ENCODE assay signal across 8 cellular contexts in the genomic region with DNA sequence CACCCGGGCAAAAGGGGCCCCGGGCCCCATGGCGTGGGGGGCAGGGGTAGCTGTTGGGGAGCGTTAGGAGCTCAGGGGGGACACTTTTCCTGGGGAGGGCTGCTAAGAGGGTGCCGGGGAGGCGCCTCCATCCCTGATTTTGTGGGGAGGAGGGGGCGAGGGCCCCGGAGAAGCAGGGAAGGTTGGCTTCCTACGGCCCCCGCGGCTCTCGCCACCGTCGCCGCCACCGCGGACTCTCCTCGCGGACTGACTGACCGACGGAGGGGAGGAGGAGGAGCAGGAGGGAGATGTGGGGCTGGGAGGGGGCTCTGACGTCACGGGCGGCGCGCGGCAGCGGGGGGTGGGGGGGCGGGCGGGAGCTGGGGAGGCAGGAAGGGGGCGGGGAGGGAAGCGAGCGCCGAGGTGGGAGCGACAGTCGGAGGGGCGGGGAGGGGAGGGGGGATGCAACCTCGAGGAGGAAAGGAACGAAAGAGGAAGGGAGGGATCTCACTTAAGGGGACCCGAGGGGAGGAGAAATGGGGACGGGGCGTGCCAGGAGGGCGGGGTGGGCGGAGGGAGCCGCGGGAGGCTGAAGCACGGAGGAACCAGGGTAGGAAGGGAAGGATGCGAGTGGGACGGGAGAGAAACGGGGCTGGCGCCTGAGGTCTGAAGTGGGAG. TPM values are rescaled to one million over a fixed set of nuclear protein-coding genes. Genes with fewer than 3 reads are reported as not detected.
DNase-seq lines count a peak whose midpoint lies in the region; ATAC-seq, FAIRE-seq and TF ChIP-seq lines count a peak whose summit lies in the region.

No MANE protein-coding gene starts in this region.

- DNase-seq in DMS53 treated with DMSO at 0.1 percent for 48 hours (lab: John Stamatoyannopoulos, UW; ENCODE audit: unreplicated experiment) (peak; percentile 35), NCI-H146 (lab: John Stamatoyannopoulos, UW) (peak; percentile 88), chondrocyte (ENCODE audit: low spot score) (no peak), keratinocyte (ENCODE audit: low read depth, low spot score) (no peak), spleen (peak; percentile 90)
- peak; percentile 30 for DNase-seq in activated CD4-positive, alpha-beta T cell treated with anti-CD3 and anti-CD28 coated beads for 1 hour

- H4K20me1 ChIP-seq in keratinocyte (ENCODE audit: control insufficient read depth, extremely low read depth, insufficient read depth, low read length), result no peaks in the 10 kb centered on the region

- peaks cover 9% of the 10 kb centered on the region in 2 experiments for H3K36me3 ChIP-seq in keratinocyte (ENCODE audit: control insufficient read depth in 2 of 2, extremely low read depth in 1 of 2, insufficient read depth in 2 of 2, low read length in 2 of 2)
- peaks cover 0 to 12% (median 0%) of the 10 kb centered on the region in 6 donors for H3K36me3 ChIP-seq in spleen

- H3K27me3 ChIP-seq in keratinocyte (ENCODE audit: control insufficient read depth, extremely low read depth, insufficient read depth, low read length), result no peaks in the 10 kb centered on the region
- peaks cover 0 to 43% (median 0%) of the 10 kb centered on the region in 7 donors for H3K27me3 ChIP-seq in spleen (replicated peaks in 1 of 7)

- H3K9me3 Mint-ChIP-seq in chondrocyte (ENCODE audit: low read depth), result no peaks in the 10 kb centered on the region

- FAIRE-seq in keratinocyte (lab: Jason Lieb, UNC), result no peak

- H3K4me1 ChIP-seq in keratinocyte (ENCODE audit: control insufficient read depth, extremely low read depth, insufficient read depth, low read length), result peaks cover 15% of the 10 kb centered on the region
- peaks cover 15 to 80% (median 60%) of the 10 kb centered on the region in 6 donors for H3K4me1 ChIP-seq in spleen

- peaks cover 4% of the 10 kb centered on the region for H3K79me2 ChIP-seq in keratinocyte (ENCODE audit: control insufficient read depth, insufficient read depth, low read length)

- H3K9me1 ChIP-seq in keratinocyte (ENCODE audit: control insufficient read depth, extremely low read depth, insufficient read depth, low read length), result no peaks in the 10 kb centered on the region

- no peak for TF ChIP-seq CTCF in chondrocyte (IDR thresholded peaks at IDR 0.05)
- no peak for TF ChIP-seq CTCF in keratinocyte (optimal IDR thresholded peaks at IDR 0.05 in 1 of 3, IDR thresholded peaks at IDR 0.05 in 1 of 3, conservative IDR thresholded peaks at IDR 0.05 in 1 of 3; ENCODE audit: extremely low read depth in 1 of 3, insufficient read depth in 2 of 3, low read length in 3 of 3)
- TF ChIP-seq CTCF in spleen (IDR thresholded peaks at IDR 0.05 in 8 of 11, conservative IDR thresholded peaks at IDR 0.05 in 3 of 11), result no peak

- peak in 1 of 3 donors; percentile 57 for TF ChIP-seq POLR2A in spleen (IDR thresholded peaks at IDR 0.05)

- H3K9me3 ChIP-seq in keratinocyte (ENCODE audit: control insufficient read depth, low read depth, low read length), result no peaks in the 10 kb centered on the region
- H3K9me3 ChIP-seq in spleen, result no peaks in the 10 kb centered on the region

- peak overlapping the region; percentile 75 for H2AFZ ChIP-seq in keratinocyte (ENCODE audit: control insufficient read depth, low read length)

- peaks cover 8% of the 10 kb centered on the region for H3K36me3 Mint-ChIP-seq in chondrocyte (ENCODE audit: low read depth)

- H3K9ac ChIP-seq in keratinocyte (ENCODE audit: control insufficient read depth, extremely low read depth, insufficient read depth, low read length), result peak overlapping the region; percentile 52

- dilution Hi-C loops in keratinocyte (cut with MboI; ENCODE audit: extremely low pct_ligation_motif_present, low sequenced_read_pairs), result no loop called here

- intact Hi-C loops in spleen (cut with DNase I; ENCODE audit: low total_unique reads), result no loop called here

- peaks cover 65% of the 10 kb centered on the region for H3K4me1 Mint-ChIP-seq in chondrocyte (ENCODE audit: low read depth)

- H3K27ac Mint-ChIP-seq in chondrocyte (ENCODE audit: unreplicated experiment), result peak overlapping the region; percentile 94

- H3K27ac ChIP-seq in keratinocyte (ENCODE audit: control insufficient read depth, insufficient read depth, low read length) (no peak overlapping the region), spleen (peak overlapping the region; percentile 57 to 84 (median 80))

- H3K4me3 ChIP-seq in keratinocyte (ENCODE audit: control insufficient read depth in 2 of 3, extremely low read depth in 1 of 3, insufficient read depth in 2 of 3, low read depth in 1 of 3, low read length in 3 of 3) (peak overlapping the region; percentile 32 to 73 (median 51)), spleen (peak overlapping the region; percentile 44 to 84 (median 60))

- ATAC-seq in GM19467 (IDR thresholded peaks at IDR 0.05; ENCODE audit: unreplicated experiment) (no peak), GM21786 (IDR thresholded peaks at IDR 0.05; ENCODE audit: unreplicated experiment) (no peak)

- 1 to 4% (median 1%) methylated on average over 39 to 50 of the region's 51 CpGs for WGBS in spleen, 5 donors

- H3K4me3 Mint-ChIP-seq in chondrocyte (ENCODE audit: unreplicated experiment), result peak overlapping the region; percentile 96

- no peaks in the 10 kb centered on the region for H3K27me3 Mint-ChIP-seq in chondrocyte (ENCODE audit: low read depth)

- peak overlapping the region; percentile 84 for H3K4me2 ChIP-seq in keratinocyte (ENCODE audit: control insufficient read depth, extremely low read depth, insufficient read depth, low read depth, low read length)

RNA-seq across cellular contexts. Expression of a gene that starts 5.1 kb away (rescaled TPM):
- total RNA-seq in chondrocyte (46.6 to 62.4 TPM (median 50.7 TPM) in 3 replicates), spleen (100 to 1,000 TPM in 1 of 7 donors, 10 to 100 TPM in 6; 52.8 to 122 (median 70.4) TPM)
- polyA plus RNA-seq in keratinocyte (10.4 to 18.9 TPM (median 18.9 TPM) in 3 replicates), spleen (10 to 100 TPM; 13.8 to 45.4 (median 39.1) TPM)
- polyA plus RNA-seq in keratinocyte (2011; ENCODE audit: low read depth), result 4.6 TPM
- polyA plus RNA-seq in keratinocyte (2011; cell fraction: cytosol; rRNA removed), result 4.7 and 5.5 TPM in 2 replicates
- 139 and 170 TPM in 2 replicates for polyA plus RNA-seq in keratinocyte (2011; cell fraction: nucleus; rRNA removed)
- 11.4 and 12.9 TPM in 2 replicates for polyA plus RNA-seq in keratinocyte (2012; ENCODE audit: low replicate concordance)
- polyA minus RNA-seq in keratinocyte, result 13.0 to 36.7 TPM (median 16.0 TPM) in 3 replicates
- 2.7 TPM for polyA minus RNA-seq in keratinocyte (2011; cell fraction: cytosol; rRNA and poly(A)+ RNA removed)
- 24.5 and 31.4 TPM in 2 replicates for polyA minus RNA-seq in keratinocyte (2011; cell fraction: nucleus; rRNA and poly(A)+ RNA removed)

RNA-seq across cellular contexts. Expression of a gene that starts 29.0 kb away (rescaled TPM):
- total RNA-seq in chondrocyte, result 0.82 TPM in 1 of 3 replicates, not detected in the others
- not detected in 3 replicates for polyA plus RNA-seq in keratinocyte
- polyA plus RNA-seq in keratinocyte (2011; ENCODE audit: low read depth), result not detected
- polyA plus RNA-seq in keratinocyte (2011; cell fraction: cytosol; rRNA removed), result not detected in 2 replicates
- not detected in 2 replicates for polyA plus RNA-seq in keratinocyte (2011; cell fraction: nucleus; rRNA removed)
- 0.11 and 0.14 TPM in 2 replicates for polyA plus RNA-seq in keratinocyte (2012; ENCODE audit: low replicate concordance)
- not detected in 3 replicates for polyA minus RNA-seq in keratinocyte
- not detected for polyA minus RNA-seq in keratinocyte (2011; cell fraction: cytosol; rRNA and poly(A)+ RNA removed)
- polyA minus RNA-seq in keratinocyte (2011; cell fraction: nucleus; rRNA and poly(A)+ RNA removed), result not detected in 2 replicates
- not detected for total RNA-seq in spleen
- polyA plus RNA-seq in spleen, result not detected

RNA-seq across cellular contexts. Expression of a gene that starts 43.0 kb away (rescaled TPM):
- total RNA-seq in chondrocyte (not detected in 3 replicates), spleen (not detected)
- polyA plus RNA-seq in keratinocyte (not detected in 3 replicates), spleen (not detected)
- not detected for polyA plus RNA-seq in keratinocyte (2011; ENCODE audit: low read depth)
- not detected in 2 replicates for polyA plus RNA-seq in keratinocyte (2011; cell fraction: cytosol; rRNA removed)
- not detected in 2 replicates for polyA plus RNA-seq in keratinocyte (2011; cell fraction: nucleus; rRNA removed)
- polyA plus RNA-seq in keratinocyte (2012; ENCODE audit: low replicate concordance), result 0.25 TPM in 1 of 2 replicates, not detected in the other
- not detected in 3 replicates for polyA minus RNA-seq in keratinocyte
- not detected for polyA minus RNA-seq in keratinocyte (2011; cell fraction: cytosol; rRNA and poly(A)+ RNA removed)
- polyA minus RNA-seq in keratinocyte (2011; cell fraction: nucleus; rRNA and poly(A)+ RNA removed), result not detected in 2 replicates

RNA-seq across cellular contexts. Expression of a gene that starts 53.1 kb away (rescaled TPM):
- total RNA-seq in chondrocyte (not detected in 3 replicates), spleen (1 to 10 TPM in 1 of 7 donors, under 1 TPM in 2, not detected in 4; 0.37 to 2.8 (median 0.55) TPM)
- polyA plus RNA-seq in keratinocyte (17.4 to 26.3 TPM (median 22.5 TPM) in 3 replicates), spleen (1 to 10 TPM in 1 of 3 donors, not detected in 2; 6.8 TPM)
- polyA plus RNA-seq in keratinocyte (2011; ENCODE audit: low read depth), result 2.8 TPM
- 21.5 and 22.4 TPM in 2 replicates for polyA plus RNA-seq in keratinocyte (2011; cell fraction: cytosol; rRNA removed)
- 37.8 and 49.7 TPM in 2 replicates for polyA plus RNA-seq in keratinocyte (2011; cell fraction: nucleus; rRNA removed)
- 3.6 and 15.0 TPM in 2 replicates for polyA plus RNA-seq in keratinocyte (2012; ENCODE audit: low replicate concordance)
- 22.3 to 33.2 TPM (median 25.4 TPM) in 3 replicates for polyA minus RNA-seq in keratinocyte
- polyA minus RNA-seq in keratinocyte (2011; cell fraction: cytosol; rRNA and poly(A)+ RNA removed), result 12.3 TPM
- 9.1 and 13.4 TPM in 2 replicates for polyA minus RNA-seq in keratinocyte (2011; cell fraction: nucleus; rRNA and poly(A)+ RNA removed)

Comparison
In these comparisons a context has a peak if more than half of its experiments do, and no peak if none do; other contexts are left out.
1. DNase-seq: peak in DMS53 treated with DMSO at 0.1 percent for 48 hours (single experiment), NCI-H146 (single experiment), activated CD4-positive, alpha-beta T cell treated with anti-CD3 and anti-CD28 coated beads for 1 hour (single experiment) and spleen (single experiment); none in chondrocyte (single experiment) and keratinocyte (single experiment).